17 cellular contexts compared by ENCODE assay signal in genomic region chr4:85055558-85055957, GRCh38.
DNase-seq lines count a peak whose midpoint lies in the region; ATAC-seq and TF ChIP-seq lines count a peak whose summit lies in the region.
"Had no signal": no experiment of that assay in that cellular context is flagged by ENCODE, and none has a peak within 500 bp of the region (broad histone marks: within the 10 kb centered on the region; RNA-seq: fewer than 3 reads in every experiment).

No MANE protein-coding gene starts in this region.

- DNase-seq in NCI-H2171 (lab: John Stamatoyannopoulos, UW) = peak; percentile 21
- peak; percentile 67 for DNase-seq in left kidney (ENCODE audit: low read depth, low spot score)
- DNase-seq in osteoblast (ENCODE audit: insufficient read length, low spot score, missing footprints) = peak; percentile 17
- DNase-seq in effector CD8-positive, alpha-beta T cell (lab: John Stamatoyannopoulos, UW) = no peak
- no peak for DNase-seq in 8988T
- DNase-seq: AML-193; Caco-2; Calu3; CD4-positive, alpha-beta T cell; CD8-positive, alpha-beta T cell; DMS79 treated with DMSO at 0.1 percent for 48 hours; GF-D8 had no signal

- H3K79me2 ChIP-seq in osteoblast (ENCODE audit: insufficient read depth, low read length) = no peaks in the 10 kb centered on the region

- H2AFZ ChIP-seq in osteoblast (ENCODE audit: low read length) = no peak overlapping the region

- H3K36me3 ChIP-seq in HEK293 (ENCODE audit: control insufficient read depth in 2 of 2, insufficient read depth in 1 of 2, low read length in 2 of 2) = no peaks in the 10 kb centered on the region
- H3K36me3 ChIP-seq in osteoblast (ENCODE audit: insufficient read depth, low read length) = no peaks in the 10 kb centered on the region
- H3K36me3 ChIP-seq: BLaER1 treated with 17β-estradiol and CSF1 and Interleukin-3, amounts not matched to agents 10 nM and 100 nM had no signal

- H3K27me3 ChIP-seq in osteoblast (ENCODE audit: insufficient read depth, low read length) = peaks cover 12% of the 10 kb centered on the region
- H3K27me3 ChIP-seq: BLaER1 treated with 17β-estradiol and CSF1 and Interleukin-3, amounts not matched to agents 10 nM and 100 nM had no signal

- H3K4me3 ChIP-seq in HEK293 (ENCODE audit: low read depth, low read length) (no peak overlapping the region), osteoblast (ENCODE audit: insufficient read depth, low read length) (no peak overlapping the region)
- H3K4me3 ChIP-seq: A549; BLaER1 treated with 17β-estradiol and CSF1 and Interleukin-3, amounts not matched to agents 10 nM and 100 nM had no signal

- H3K4me1 ChIP-seq in HEK293 (ENCODE audit: control insufficient read depth, insufficient read depth, low read length) (peaks cover 2% of the 10 kb centered on the region; the same call in 1 of the 2 replicates), osteoblast (ENCODE audit: insufficient read depth, low read length) (no peaks in the 10 kb centered on the region)
- H3K4me1 ChIP-seq: A549; BLaER1 treated with 17β-estradiol and CSF1 and Interleukin-3, amounts not matched to agents 10 nM and 100 nM; Caco-2 had no signal

- CTCF ChIA-PET in HEK293 (lab: Yijun Ruan, JAX) = no interaction called here

- POLR2A ChIA-PET in HEK293 (lab: Yijun Ruan, JAX) = no interaction called here

- no peaks in the 10 kb centered on the region for H4K20me1 ChIP-seq in osteoblast (ENCODE audit: insufficient read depth, low read length)
- H4K20me1 ChIP-seq: BLaER1 treated with 17β-estradiol and CSF1 and Interleukin-3, amounts not matched to agents 10 nM and 100 nM had no signal

- H3K4me2 ChIP-seq in osteoblast (ENCODE audit: insufficient read depth, low read length) = no peak overlapping the region
- H3K4me2 ChIP-seq: A549; BLaER1 treated with 17β-estradiol and CSF1 and Interleukin-3, amounts not matched to agents 10 nM and 100 nM had no signal

- no peak overlapping the region for H3K27ac ChIP-seq in HEK293 (ENCODE audit: extremely low read depth, low read depth, low read length)
- H3K27ac ChIP-seq in osteoblast (ENCODE audit: low read depth, low read length) = no peak overlapping the region
- H3K27ac ChIP-seq: A549; BLaER1 treated with 17β-estradiol and CSF1 and Interleukin-3, amounts not matched to agents 10 nM and 100 nM; C4-2B had no signal

- no peaks in the 10 kb centered on the region for H3K9me3 ChIP-seq in HEK293 (ENCODE audit: control insufficient read depth, insufficient read depth, low read depth, low read length)
- no peaks in the 10 kb centered on the region for H3K9me3 ChIP-seq in osteoblast (ENCODE audit: low read depth, low read length)
- H3K9me3 ChIP-seq: A549; BLaER1 treated with 17β-estradiol and CSF1 and Interleukin-3, amounts not matched to agents 10 nM and 100 nM; Caco-2 had no signal

- ATAC-seq in GM21529 (IDR thresholded peaks at IDR 0.05; ENCODE audit: unreplicated experiment) = no peak
- ATAC-seq: A549; CD8-positive, alpha-beta T cell had no signal

- TF ChIP-seq CTCF in HEK293 (tag by site-specific recombination; IDR thresholded peaks at IDR 0.05) (no peak), osteoblast (IDR thresholded peaks at IDR 0.05; ENCODE audit: extremely low read depth, low read depth, low read length) (no peak)

TF ChIP-seq in HEK293, 187 proteins besides CTCF, POLR2A, EP300 and RAD21:
- TF ChIP-seq ZNF341 (tag by site-specific recombination; IDR thresholded peaks at IDR 0.05; ENCODE audit: low read depth) = no peak
- peak; percentile 54 for TF ChIP-seq WT1 (tag by site-specific recombination; IDR thresholded peaks at IDR 0.05)
- TF ChIP-seq OVOL3 (tag by site-specific recombination; IDR thresholded peaks at IDR 0.05) = no peak

Comparison
In these comparisons a context has a peak if more than half of its experiments do, and no peak if none do; other contexts are left out.
1. DNase-seq: peak in NCI-H2171 (single experiment), left kidney (single experiment) and osteoblast (single experiment); none in effector CD8-positive, alpha-beta T cell (single experiment) and 8988T (single experiment).